Comparison of ENCODE assay signal across 9 cellular contexts in genomic region chr19:7067122-7067521, GRCh38. TPM values are rescaled to one million over a fixed set of nuclear protein-coding genes. Genes with fewer than 3 reads are reported as not detected.
DNase-seq lines count a peak whose midpoint lies in the region; ATAC-seq and TF ChIP-seq lines count a peak whose summit lies in the region.
"Not testable (repeated sequence)": the region's sequence is repeated elsewhere in the genome, so short reads cannot be mapped to it uniquely, and the experiment has no call there.
"Had no signal": no experiment of that assay in that cellular context is flagged by ENCODE, and none has a peak within 500 bp of the region (broad histone marks: within the 10 kb centered on the region; RNA-seq: fewer than 3 reads in every experiment).

No MANE protein-coding gene starts in this region.

- not testable (repeated sequence) for BruUV-seq in HCT116 (replicated peaks; lab: Mats Ljungman, UMichigan)

- CTCF ChIA-PET in BJ (lab: Yijun Ruan, JAX): interaction anchor here (1.6 kb wide), 1 partner anchor 203 kb away, joined by 3 read pairs; no protein-coding TSS in a partner anchor
- CTCF ChIA-PET in HCT116 (lab: Charles Lee): not testable (repeated sequence)

- not testable (repeated sequence) for H3K4me2 ChIP-seq in HCT116 (ENCODE audit: low read length)

- peaks cover 20% of the 10 kb centered on the region for H3K4me1 Mint-ChIP-seq in activated naive CD8-positive, alpha-beta T cell treated with anti-CD3 and anti-CD28 coated beads, Interleukin-2, amount 50 U/mL, for 24 hours
- H3K4me1 Mint-ChIP-seq in neural crest cell: not testable (repeated sequence)

- not testable (repeated sequence) for H3K4me3 ChIP-seq in BJ (ENCODE audit: low read depth, low read length); HCT116 (replicated peaks in 1 of 2; ENCODE audit: low read depth in 1 of 2, low read length in 2 of 2); Peyer's patch; fibroblast of the aortic adventitia (ENCODE audit: low read depth, low read length)

- H3K36me3 ChIP-seq in BJ (ENCODE audit: control insufficient read depth, insufficient read depth, low read length); HCT116 (ENCODE audit: control insufficient read depth in 1 of 2, insufficient read depth in 2 of 2, low read length in 2 of 2): not testable (repeated sequence)
- peaks cover 0 to 15% (median 0%) of the 10 kb centered on the region in 3 donors for H3K36me3 ChIP-seq in Peyer's patch

- H3K9me2 ChIP-seq in HCT116 (ENCODE audit: insufficient read depth): not testable (repeated sequence)

- peaks cover 18% of the 10 kb centered on the region for H3K79me2 ChIP-seq in HCT116 (ENCODE audit: insufficient read depth, low read length)

- not testable (repeated sequence) for H3K36me3 Mint-ChIP-seq in activated naive CD8-positive, alpha-beta T cell treated with anti-CD3 and anti-CD28 coated beads, Interleukin-2, amount 50 U/mL, for 24 hours (ENCODE audit: low read depth); neural crest cell (ENCODE audit: low read depth)

- ATAC-seq in HCT116; activated naive CD8-positive, alpha-beta T cell treated with anti-CD3 and anti-CD28 coated beads, Interleukin-2, amount 50 U/mL, for 24 hours: not testable (repeated sequence)

- not testable (repeated sequence) for H4K20me1 ChIP-seq in HCT116 (ENCODE audit: insufficient read depth)

- intact Hi-C loops in HCT116 (cut with micrococcal nuclease): not testable (repeated sequence)

- TF ChIP-seq POLR2A in HCT116 (IDR thresholded peaks at IDR 0.05; ENCODE audit: borderline replicate concordance, extremely low read depth, insufficient read depth, insufficient read length); Peyer's patch (IDR thresholded peaks at IDR 0.05): not testable (repeated sequence)

- TF ChIP-seq CTCF in BJ (IDR thresholded peaks at IDR 0.05; ENCODE audit: insufficient read depth, low read depth, low read length): peak; percentile 26; the same call in 1 of the 2 replicates
- peak in 2 of 3 experiments; percentile 36 to 43; a peak in 4 of 6 replicates for TF ChIP-seq CTCF in HCT116 (IDR thresholded peaks at IDR 0.05 in 2 of 3, conservative IDR thresholded peaks at IDR 0.05 in 1 of 3; ENCODE audit: borderline replicate concordance in 1 of 3, insufficient read depth in 1 of 3, low read depth in 2 of 3, low read length in 2 of 3)
- TF ChIP-seq CTCF in Peyer's patch (IDR thresholded peaks at IDR 0.05): peak in 3 of 6 experiments; percentile 19 to 38 (median 30)
- peak; percentile 36 for TF ChIP-seq CTCF in fibroblast of the aortic adventitia (IDR thresholded peaks at IDR 0.05; ENCODE audit: insufficient read depth, low read length)
- TF ChIP-seq CTCF in neural crest cell (conservative IDR thresholded peaks at IDR 0.05): peak; percentile 32

- RAD21 ChIA-PET in HCT116 (lab: Charles Lee; ENCODE audit: low non-redundant PET in 1 of 2, low total read pairs in 2 of 2, uncharacterized antibody in 2 of 2, unreplicated experiment in 2 of 2): not testable (repeated sequence)

- H3K27me3 ChIP-seq in BJ (ENCODE audit: control insufficient read depth, insufficient read depth, low read length); HCT116 (ENCODE audit: insufficient read depth, low read length); Peyer's patch: not testable (repeated sequence)

- POLR2A ChIA-PET in BJ (lab: Charles Lee); HCT116 (lab: Charles Lee): not testable (repeated sequence)

- H3K9ac ChIP-seq in HCT116 (ENCODE audit: low read length): not testable (repeated sequence)

- peaks cover 8 to 11% of the 10 kb centered on the region in 2 experiments; a peak in 3 of 4 replicates for H3K4me1 ChIP-seq in HCT116 (ENCODE audit: control insufficient read depth in 1 of 2, insufficient read depth in 2 of 2, low read length in 2 of 2)
- H3K4me1 ChIP-seq in Peyer's patch: not testable (repeated sequence)

- not testable (repeated sequence) for H3K9me3 ChIP-seq in HCT116 (ENCODE audit: control insufficient read depth in 1 of 2, insufficient read depth in 1 of 2, low read depth in 1 of 2, low read length in 2 of 2); Peyer's patch

- peak; percentile 18; the same call in 1 of the 2 replicates for TF ChIP-seq RAD21 in HCT116 (IDR thresholded peaks at IDR 0.05; ENCODE audit: low read depth)

- DNase-seq in BJ (ENCODE audit: low read depth); HCT116 (ENCODE audit: low read depth, low spot score); fibroblast of the aortic adventitia (ENCODE audit: low read depth): not testable (repeated sequence)
- DNase-seq in Peyer's patch (peak in 2 of 3 donors; percentile 53 to 61), neural crest cell (ENCODE audit: low read depth, low spot score) (peak; percentile 20)
- peak; percentile 12 for DNase-seq in activated naive CD8-positive, alpha-beta T cell treated with anti-CD3 and anti-CD28 coated beads, Interleukin-2, amount 50 U/mL, for 24 hours

- H3K4me3 Mint-ChIP-seq in activated naive CD8-positive, alpha-beta T cell treated with anti-CD3 and anti-CD28 coated beads, Interleukin-2, amount 50 U/mL, for 24 hours; neural crest cell: not testable (repeated sequence)

- not testable (repeated sequence) for H3K9me3 Mint-ChIP-seq in activated naive CD8-positive, alpha-beta T cell treated with anti-CD3 and anti-CD28 coated beads, Interleukin-2, amount 50 U/mL, for 24 hours; neural crest cell

- not testable (repeated sequence) for H3K27me3 Mint-ChIP-seq in activated naive CD8-positive, alpha-beta T cell treated with anti-CD3 and anti-CD28 coated beads, Interleukin-2, amount 50 U/mL, for 24 hours
- peaks cover 14% of the 10 kb centered on the region for H3K27me3 Mint-ChIP-seq in neural crest cell (ENCODE audit: low read depth)

- not testable (repeated sequence) for H3K27ac ChIP-seq in HCT116 (ENCODE audit: low read depth, low read length); Peyer's patch

- not testable (repeated sequence) for H3K27ac Mint-ChIP-seq in activated naive CD8-positive, alpha-beta T cell treated with anti-CD3 and anti-CD28 coated beads, Interleukin-2, amount 50 U/mL, for 24 hours; neural crest cell (ENCODE audit: unreplicated experiment)

- not testable (repeated sequence) for H2AFZ ChIP-seq in HCT116 (ENCODE audit: low read depth, low read length, poor library complexity, severe bottlenecking)

RNA-seq across cellular contexts. Expression of gene ZNF557, which starts 2.4 kb away (rescaled TPM):
- polyA plus RNA-seq in BJ (2011; rRNA removed): 3.1 and 3.8 TPM in 2 replicates
- 16.3 and 20.3 TPM in 2 replicates for polyA minus RNA-seq in BJ (2011; rRNA and poly(A)+ RNA removed)
- total RNA-seq in HCT116 (2021; ENCODE audit: unreplicated experiment) (7.8 TPM), Peyer's patch (10 to 100 TPM in 3 of 4 donors, 1 to 10 TPM in 1; 9.6 to 14.9 (median 12.1) TPM), fibroblast of the aortic adventitia (ENCODE audit: low replicate concordance) (15.3 and 15.8 TPM in 2 replicates), neural crest cell (13.9 and 14.0 TPM in 2 replicates)
- polyA plus RNA-seq in HCT116 (2012): 2.0 and 3.3 TPM in 2 replicates

RNA-seq across cellular contexts. Expression of gene MBD3L3, which starts 8.6 kb away (rescaled TPM):
- not detected in 2 replicates for polyA plus RNA-seq in BJ (2011; rRNA removed)
- polyA minus RNA-seq in BJ (2011; rRNA and poly(A)+ RNA removed): not detected in 2 replicates
- not detected for total RNA-seq in HCT116 (2021; ENCODE audit: unreplicated experiment)
- not detected in 2 replicates for polyA plus RNA-seq in HCT116 (2012)
- total RNA-seq in Peyer's patch: not detected
- total RNA-seq in fibroblast of the aortic adventitia (ENCODE audit: low replicate concordance): not detected in 2 replicates
- not detected in 2 replicates for total RNA-seq in neural crest cell
- total RNA-seq: heart left ventricle, pancreas, uterus had no signal
- polyA plus RNA-seq: heart left ventricle, pancreas had no signal

RNA-seq across cellular contexts. Expression of gene MBD3L2, which starts 18.0 kb away (rescaled TPM):
- not detected in 2 replicates for polyA plus RNA-seq in BJ (2011; rRNA removed)
- polyA minus RNA-seq in BJ (2011; rRNA and poly(A)+ RNA removed): not detected in 2 replicates
- total RNA-seq in HCT116 (2021; ENCODE audit: unreplicated experiment) (not detected), Peyer's patch (not detected), fibroblast of the aortic adventitia (ENCODE audit: low replicate concordance) (not detected in 2 replicates), neural crest cell (not detected in 2 replicates)
- polyA plus RNA-seq in HCT116 (2012): not detected in 2 replicates
- total RNA-seq: heart left ventricle, pancreas, uterus had no signal
- polyA plus RNA-seq: heart left ventricle, pancreas had no signal

RNA-seq across cellular contexts. Expression of gene MBD3L4, which starts 27.1 kb away (rescaled TPM):
- polyA plus RNA-seq in BJ (2011; rRNA removed): not detected in 2 replicates
- not detected in 2 replicates for polyA minus RNA-seq in BJ (2011; rRNA and poly(A)+ RNA removed)
- total RNA-seq in HCT116 (2021; ENCODE audit: unreplicated experiment) (not detected), Peyer's patch (not detected), fibroblast of the aortic adventitia (ENCODE audit: low replicate concordance) (not detected in 2 replicates), neural crest cell (not detected in 2 replicates)
- polyA plus RNA-seq in HCT116 (2012): not detected in 2 replicates
- total RNA-seq: heart left ventricle, pancreas, uterus had no signal
- polyA plus RNA-seq: heart left ventricle, pancreas had no signal

RNA-seq across cellular contexts. Expression of gene MBD3L5, which starts 36.7 kb away (rescaled TPM):
- not detected in 2 replicates for polyA plus RNA-seq in BJ (2011; rRNA removed)
- polyA minus RNA-seq in BJ (2011; rRNA and poly(A)+ RNA removed): not detected in 2 replicates
- not detected for total RNA-seq in HCT116 (2021; ENCODE audit: unreplicated experiment)
- not detected in 2 replicates for polyA plus RNA-seq in HCT116 (2012)
- total RNA-seq in Peyer's patch: not detected
- total RNA-seq in fibroblast of the aortic adventitia (ENCODE audit: low replicate concordance): not detected in 2 replicates
- not detected in 2 replicates for total RNA-seq in neural crest cell
- total RNA-seq: heart left ventricle, pancreas, uterus had no signal
- polyA plus RNA-seq: heart left ventricle, pancreas had no signal
